Comparison of ENCODE assay signal across 8 cellular contexts in genomic region chr19:1672038-1672768, GRCh38.
DNase-seq lines count a peak whose midpoint lies in the region; ATAC-seq and TF ChIP-seq lines count a peak whose summit lies in the region.

No MANE protein-coding gene starts in this region.

- no peak for TF ChIP-seq POLR2A in GM18505 (IDR thresholded peaks at IDR 0.05; ENCODE audit: borderline replicate concordance, extremely low read depth, insufficient read depth, insufficient read length)

- peaks cover 78% of the 10 kb centered on the region for H3K27me3 ChIP-seq in iPS-15b (ENCODE audit: control insufficient read depth, insufficient read depth, low read length)

- H3K4me3 ChIP-seq in iPS-15b (ENCODE audit: low read depth, low read length), result peak overlapping the region; percentile 32

- H3K9me3 ChIP-seq in iPS-15b (ENCODE audit: control insufficient read depth, insufficient read depth, low read length), result no peaks in the 10 kb centered on the region

- no peaks in the 10 kb centered on the region for H3K36me3 ChIP-seq in iPS-15b (ENCODE audit: control insufficient read depth, insufficient read depth, low read length)

- DNase-seq in 8988T (peak; percentile 68), T follicular helper cell (ENCODE audit: low read depth) (peak; percentile 25), astrocyte of the hippocampus (ENCODE audit: low read depth, low spot score) (peak; percentile 68)
- peak; percentile 36 to 56 for DNase-seq in stimulated activated CD4-positive, alpha-beta T cell treated with anti-CD3 and anti-CD28 coated beads, Interleukin-4, amount 100 ng/mL, for 48 hours (ENCODE audit: low read depth in 2 of 2)

- ATAC-seq in GM18505 (IDR thresholded peaks at IDR 0.05; ENCODE audit: unreplicated experiment) (peak; percentile 34), HG02610 (IDR thresholded peaks at IDR 0.05; ENCODE audit: unreplicated experiment) (no peak), HG03565 (IDR thresholded peaks at IDR 0.05; ENCODE audit: unreplicated experiment) (no peak)

- H3K9ac ChIP-seq in iPS-15b (ENCODE audit: low read depth, low read length), result no peak overlapping the region

- peaks cover 4% of the 10 kb centered on the region for H3K4me1 ChIP-seq in iPS-15b (ENCODE audit: control insufficient read depth, insufficient read depth, low read length)
